ENCODE assay signal across 1 cellular context in the genomic region with DNA sequence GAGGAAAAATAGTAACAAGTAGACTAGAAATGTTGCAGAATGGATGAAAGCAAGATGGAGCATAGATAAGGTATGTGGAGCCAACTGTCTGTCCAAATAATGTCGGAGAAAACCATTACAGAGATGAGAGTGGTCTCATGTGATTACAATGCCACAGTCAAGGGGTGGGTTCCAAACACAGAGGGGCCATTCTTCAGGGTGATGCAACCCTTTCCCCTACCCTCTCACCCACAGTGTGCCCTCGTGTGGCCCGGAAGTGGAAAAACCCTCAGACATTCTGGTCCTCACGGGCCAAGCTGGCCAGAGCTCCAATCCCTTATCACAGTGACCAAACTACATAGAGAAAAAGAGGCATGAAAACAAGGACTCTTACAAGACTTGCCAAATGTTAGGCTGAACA.
TF ChIP-seq lines count a peak whose summit lies in the region.

No MANE protein-coding gene starts in this region.

TF ChIP-seq in K562, 482 proteins besides CTCF, POLR2A, EP300 and RAD21 (continued from another document):
- TF ChIP-seq, protein P1, sequence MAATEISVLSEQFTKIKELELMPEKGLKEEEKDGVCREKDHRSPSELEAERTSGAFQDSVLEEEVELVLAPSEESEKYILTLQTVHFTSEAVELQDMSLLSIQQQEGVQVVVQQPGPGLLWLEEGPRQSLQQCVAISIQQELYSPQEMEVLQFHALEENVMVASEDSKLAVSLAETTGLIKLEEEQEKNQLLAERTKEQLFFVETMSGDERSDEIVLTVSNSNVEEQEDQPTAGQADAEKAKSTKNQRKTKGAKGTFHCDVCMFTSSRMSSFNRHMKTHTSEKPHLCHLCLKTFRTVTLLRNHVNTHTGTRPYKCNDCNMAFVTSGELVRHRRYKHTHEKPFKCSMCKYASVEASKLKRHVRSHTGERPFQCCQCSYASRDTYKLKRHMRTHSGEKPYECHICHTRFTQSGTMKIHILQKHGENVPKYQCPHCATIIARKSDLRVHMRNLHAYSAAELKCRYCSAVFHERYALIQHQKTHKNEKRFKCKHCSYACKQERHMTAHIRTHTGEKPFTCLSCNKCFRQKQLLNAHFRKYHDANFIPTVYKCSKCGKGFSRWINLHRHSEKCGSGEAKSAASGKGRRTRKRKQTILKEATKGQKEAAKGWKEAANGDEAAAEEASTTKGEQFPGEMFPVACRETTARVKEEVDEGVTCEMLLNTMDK (IDR thresholded peaks at IDR 0.05; ENCODE audit: borderline replicate concordance, insufficient read depth, low read depth, low read length, poor library complexity, severe bottlenecking) = peak; percentile 43
- TF ChIP-seq, protein P2, sequence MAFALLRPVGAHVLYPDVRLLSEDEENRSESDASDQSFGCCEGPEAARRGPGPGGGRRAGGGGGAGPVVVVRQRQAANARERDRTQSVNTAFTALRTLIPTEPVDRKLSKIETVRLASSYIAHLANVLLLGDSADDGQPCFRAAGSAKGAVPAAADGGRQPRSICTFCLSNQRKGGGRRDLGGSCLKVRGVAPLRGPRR (CRISPR knock-in tag; IDR thresholded peaks at IDR 0.05) = no peak
- TF ChIP-seq SUPT5H (IDR thresholded peaks at IDR 0.05) (no peak), SRSF7 (optimal IDR thresholded peaks at IDR 0.05; ENCODE audit: low read depth, low read length) (no peak), ETV1 (tag; conservative IDR thresholded peaks at IDR 0.05; ENCODE audit: low read depth) (0 out of 2 replicates have a peak, but pooled peaks have one; percentile 13), FOXK2 (conservative IDR thresholded peaks at IDR 0.05 in 1 of 2, IDR thresholded peaks at IDR 0.05 in 1 of 2; ENCODE audit: low read depth in 2 of 2) (no peak), ATF7 (IDR thresholded peaks at IDR 0.05) (no peak)
- TF ChIP-seq, protein P3, sequence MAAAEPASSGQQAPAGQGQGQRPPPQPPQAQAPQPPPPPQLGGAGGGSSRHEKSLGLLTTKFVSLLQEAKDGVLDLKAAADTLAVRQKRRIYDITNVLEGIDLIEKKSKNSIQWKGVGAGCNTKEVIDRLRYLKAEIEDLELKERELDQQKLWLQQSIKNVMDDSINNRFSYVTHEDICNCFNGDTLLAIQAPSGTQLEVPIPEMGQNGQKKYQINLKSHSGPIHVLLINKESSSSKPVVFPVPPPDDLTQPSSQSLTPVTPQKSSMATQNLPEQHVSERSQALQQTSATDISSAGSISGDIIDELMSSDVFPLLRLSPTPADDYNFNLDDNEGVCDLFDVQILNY (CRISPR knock-in tag; IDR thresholded peaks at IDR 0.05) = no peak
- TF ChIP-seq, protein P4, sequence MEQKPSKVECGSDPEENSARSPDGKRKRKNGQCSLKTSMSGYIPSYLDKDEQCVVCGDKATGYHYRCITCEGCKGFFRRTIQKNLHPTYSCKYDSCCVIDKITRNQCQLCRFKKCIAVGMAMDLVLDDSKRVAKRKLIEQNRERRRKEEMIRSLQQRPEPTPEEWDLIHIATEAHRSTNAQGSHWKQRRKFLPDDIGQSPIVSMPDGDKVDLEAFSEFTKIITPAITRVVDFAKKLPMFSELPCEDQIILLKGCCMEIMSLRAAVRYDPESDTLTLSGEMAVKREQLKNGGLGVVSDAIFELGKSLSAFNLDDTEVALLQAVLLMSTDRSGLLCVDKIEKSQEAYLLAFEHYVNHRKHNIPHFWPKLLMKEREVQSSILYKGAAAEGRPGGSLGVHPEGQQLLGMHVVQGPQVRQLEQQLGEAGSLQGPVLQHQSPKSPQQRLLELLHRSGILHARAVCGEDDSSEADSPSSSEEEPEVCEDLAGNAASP (IDR thresholded peaks at IDR 0.05) = no peak
TF ChIP-seq in K562: peak in this region for 8.
